ENCODE assay signal across 17 cellular contexts in the genomic region with DNA sequence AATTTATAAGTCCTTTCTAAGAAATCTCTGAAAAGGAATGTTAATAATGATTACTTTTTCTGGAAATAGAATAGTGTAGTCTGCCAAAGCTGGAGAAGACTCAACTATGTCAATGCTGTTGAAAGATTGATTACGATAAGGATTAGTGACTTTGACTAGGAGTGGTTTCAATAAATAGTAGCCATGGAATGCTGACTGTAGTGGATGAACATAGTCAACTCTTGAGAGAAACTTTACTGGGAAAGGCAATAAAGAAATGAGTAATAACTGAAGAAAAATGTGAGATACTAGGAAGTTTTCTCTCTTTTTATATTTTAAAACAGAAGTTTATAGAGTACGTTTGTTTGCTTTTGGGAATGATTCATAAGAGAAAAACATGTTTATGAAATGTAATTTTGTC.
DNase-seq lines count a peak whose midpoint lies in the region; ATAC-seq and TF ChIP-seq lines count a peak whose summit lies in the region.
"Had no signal": no experiment of that assay in that cellular context is flagged by ENCODE, and none has a peak within 500 bp of the region (broad histone marks: within the 10 kb centered on the region; RNA-seq: fewer than 3 reads in every experiment).

No MANE protein-coding gene starts in this region.

- TF ChIP-seq CTCF in AG09309 (IDR thresholded peaks at IDR 0.05; ENCODE audit: control insufficient read depth, insufficient read depth, low read depth, low read length, missing control alignments) (no peak), fibroblast of villous mesenchyme (IDR thresholded peaks at IDR 0.05; ENCODE audit: insufficient read depth, low read depth, low read length) (no peak), left lung (IDR thresholded peaks at IDR 0.05) (no peak)

- intact Hi-C loops in left lung (cut with DNase I), result no loop called here

- H3K27me3 ChIP-seq in left lung, result peaks cover 0 to 14% of the 10 kb centered on the region in 2 donors

- no peak for ATAC-seq in GM18907 (IDR thresholded peaks at IDR 0.05; ENCODE audit: unreplicated experiment)
- no peak for ATAC-seq in left lung
- ATAC-seq: GM12878, K562 had no signal

- H3K9me3 ChIP-seq in left lung, result no peaks in the 10 kb centered on the region
- H3K9me3 ChIP-seq: HAP-1 had no signal

- no peak overlapping the region for H3K4me3 ChIP-seq in AG09309 (ENCODE audit: control insufficient read depth, low read depth, low read length)
- no peak overlapping the region for H3K4me3 ChIP-seq in fibroblast of villous mesenchyme (ENCODE audit: low read depth, low read length)
- H3K4me3 ChIP-seq in left lung, result no peak overlapping the region
- H3K4me3 ChIP-seq: GM12878, HAP-1, K562 had no signal

- DNase-seq in AG09309 (ENCODE audit: low read depth) (peak; percentile 20), GM04503 (ENCODE audit: low read depth) (peak; percentile 38), M059J (ENCODE audit: low read depth) (peak; percentile 18), fibroblast of villous mesenchyme (ENCODE audit: low read depth) (peak; percentile 12), GM19240 (ENCODE audit: insufficient read length, low spot score) (no peak), left lung (no peak)
- DNase-seq: 8988T; C1 segment of cervical spinal cord; Calu3; CD4-positive, alpha-beta T cell; DMS79 treated with DMSO at 0.1 percent for 48 hours; GDM1 had no signal

- H3K36me3 ChIP-seq in left lung, result no peaks in the 10 kb centered on the region
- H3K36me3 ChIP-seq: HAP-1 had no signal

- no peak overlapping the region for H3K27ac ChIP-seq in left lung
- H3K27ac ChIP-seq: HL-60 had no signal

- H3K4me1 ChIP-seq in left lung, result no peaks in the 10 kb centered on the region

Comparison
In these comparisons a context has a peak if more than half of its experiments do, and no peak if none do; other contexts are left out.
1. DNase-seq: peak in AG09309 (single experiment), GM04503 (single experiment), M059J (single experiment) and fibroblast of villous mesenchyme (single experiment); none in GM19240 (single experiment) and left lung (0 of 2).